Comparison of ENCODE assay signal across 1 cellular context in the genomic region with DNA sequence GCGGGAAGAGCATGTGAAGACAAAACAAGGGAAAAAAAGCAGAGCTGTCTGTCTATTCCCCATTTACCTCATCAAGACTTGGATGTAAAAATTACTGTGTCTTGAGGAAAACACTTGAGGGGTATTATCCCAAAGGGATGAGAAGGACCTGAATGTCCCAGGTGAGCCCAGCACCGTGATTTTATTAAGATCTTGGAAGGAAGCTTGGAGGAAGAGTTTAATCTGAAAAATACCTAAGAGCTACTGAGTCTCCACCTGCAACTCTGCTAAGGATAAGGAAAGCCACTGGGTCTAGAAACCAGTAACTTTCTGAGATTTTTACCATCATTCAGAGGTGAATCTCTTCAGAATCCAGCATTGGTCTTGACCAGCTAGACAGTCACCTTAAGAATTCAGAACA. TPM values are rescaled to one million over a fixed set of nuclear protein-coding genes. Genes with fewer than 3 reads are reported as not detected.
"Had no signal": no experiment of that assay in that cellular context is flagged by ENCODE, and none has a peak within 500 bp of the region (broad histone marks: within the 10 kb centered on the region; RNA-seq: fewer than 3 reads in every experiment).

Gene OR1S1, plus strand, starts transcription at position 301 of the 400 bp plus-strand sequence.

RNA-seq across cellular contexts. Expression of gene OR1S1, which starts in this region (rescaled TPM):
- polyA plus RNA-seq: SK-N-SH had no signal
